15 cellular contexts compared by ENCODE assay signal in the genomic region with DNA sequence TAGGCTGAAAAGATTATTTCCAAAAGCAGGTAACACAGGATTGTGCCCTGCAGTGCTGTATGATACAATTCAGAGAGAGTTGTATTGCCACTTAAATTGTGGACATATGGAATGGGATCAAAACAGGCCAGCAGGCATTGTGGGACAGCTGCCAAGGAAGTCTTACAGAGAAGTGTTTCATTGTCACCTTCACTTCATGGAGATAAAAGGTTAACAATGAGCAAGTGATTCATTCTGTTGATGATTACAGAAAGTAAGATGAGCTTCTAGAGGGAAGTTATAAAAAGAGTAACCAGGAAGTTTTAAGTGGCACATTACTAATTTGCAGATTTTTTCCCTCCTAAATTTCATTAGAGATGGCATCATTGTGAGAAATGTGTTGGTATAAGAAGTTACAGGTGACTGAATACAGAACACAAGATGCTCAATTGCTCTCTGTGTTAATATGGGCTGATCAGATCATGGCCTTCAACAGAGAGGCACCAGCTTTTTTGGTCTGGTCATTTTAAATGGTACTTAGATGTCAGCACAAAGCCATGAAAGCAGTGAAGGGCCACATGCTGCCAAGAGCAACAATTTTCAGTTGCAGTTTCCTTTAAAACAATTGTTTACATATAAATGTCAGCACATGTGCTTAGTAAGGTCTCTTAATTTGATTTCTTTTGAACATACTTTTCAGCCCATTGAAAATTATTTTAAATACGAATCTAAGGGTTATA.
DNase-seq lines count a peak whose midpoint lies in the region; ATAC-seq lines count a peak whose summit lies in the region.
"Had no signal": no experiment of that assay in that cellular context is flagged by ENCODE, and none has a peak within 500 bp of the region (broad histone marks: within the 10 kb centered on the region; RNA-seq: fewer than 3 reads in every experiment).

No MANE protein-coding gene starts in this region.

- DNase-seq in D341Med (ENCODE audit: low spot score) (peak; percentile 38), NCI-H510A treated with DMSO at 0.1 percent for 48 hours (lab: John Stamatoyannopoulos, UW) (peak; percentile 55), glomerular visceral epithelial cell (ENCODE audit: extremely low spot score) (peak; percentile 41), H4 (ENCODE audit: low spot score) (no peak)
- DNase-seq: activated CD4-positive, alpha-beta T cell treated with anti-CD3 and anti-CD28 coated beads, Interleukin-2, amount 10 ng/mL, durations not matched to agents 7 days and 5 days; activated naive CD4-positive, alpha-beta T cell treated with anti-CD3 and anti-CD28 coated beads, Interleukin-2, amount 50 U/mL, for 16 hours; hippocampal formation; kidney glomerular epithelial cell; NCI-H1436; nucleus accumbens; right lobe of liver had no signal

- ATAC-seq in HG03097 (IDR thresholded peaks at IDR 0.05; ENCODE audit: low FRiP score, unreplicated experiment) (peak; percentile 57), HG03095 (IDR thresholded peaks at IDR 0.05; ENCODE audit: unreplicated experiment) (no peak), HG03135 (IDR thresholded peaks at IDR 0.05; ENCODE audit: unreplicated experiment) (no peak), HG03039 (IDR thresholded peaks at IDR 0.05; ENCODE audit: unreplicated experiment) (no peak)
- ATAC-seq: right lobe of liver had no signal
